In the genomic region with DNA sequence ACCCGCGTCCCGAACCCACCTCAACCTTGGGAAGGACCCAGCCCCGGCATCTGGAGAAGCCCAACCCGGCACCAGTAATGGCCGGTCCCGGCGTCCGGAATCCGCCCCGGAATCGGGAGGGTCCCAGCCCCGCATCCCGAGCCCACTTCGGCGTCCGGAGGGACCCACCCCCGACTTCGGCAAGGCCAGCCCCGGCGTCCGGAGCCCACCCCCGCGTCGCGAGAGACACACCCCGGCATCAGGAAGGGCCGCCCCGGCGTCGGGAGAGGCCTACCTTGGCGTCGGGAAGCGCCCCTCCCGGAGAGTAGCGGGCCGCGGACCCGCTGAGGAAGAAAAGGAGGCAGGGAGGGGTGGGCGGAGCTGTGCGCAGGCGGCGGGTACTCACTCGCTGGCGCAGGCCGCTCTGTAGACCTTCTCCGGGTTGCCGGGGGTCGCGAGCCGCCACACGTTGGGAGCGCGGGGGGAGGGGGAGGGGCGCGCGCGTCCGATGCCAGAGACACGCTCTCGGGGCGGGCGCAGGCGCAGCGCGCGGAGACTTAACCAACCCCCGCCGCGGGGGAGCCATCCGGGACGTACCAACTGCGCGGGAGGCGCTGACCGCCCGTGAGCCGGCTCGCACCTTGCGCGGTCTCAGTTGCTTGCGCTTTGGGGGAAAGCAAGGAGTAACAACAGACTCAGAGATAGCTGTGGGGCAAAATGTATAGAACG, we compare ENCODE assay signal across 1 cellular context.
A peak's percentile ranks its signal among the peaks of the same experiment; 100 is the strongest.
TF ChIP-seq lines count a peak whose summit lies in the region.

A gene (minus strand): TSS at position 515 of the 708 bp plus-strand sequence. CDS start 24,164 bp downstream, outside the sequence.

TF ChIP-seq in HepG2, 621 proteins besides CTCF, POLR2A, EP300 and RAD21 (continued from another document and continues in another):
- no peak for TF ChIP-seq NPAS2 (CRISPR knock-in tag; IDR thresholded peaks at IDR 0.05; ENCODE audit: borderline replicate concordance)
- peak; percentile 39; the same call in 1 of the 2 replicates for TF ChIP-seq RCOR2 (CRISPR knock-in tag; IDR thresholded peaks at IDR 0.05)
- TF ChIP-seq ZNF335 (CRISPR knock-in tag; IDR thresholded peaks at IDR 0.05), result no peak; the same call in 1 of the 2 replicates
- TF ChIP-seq, protein P1, sequence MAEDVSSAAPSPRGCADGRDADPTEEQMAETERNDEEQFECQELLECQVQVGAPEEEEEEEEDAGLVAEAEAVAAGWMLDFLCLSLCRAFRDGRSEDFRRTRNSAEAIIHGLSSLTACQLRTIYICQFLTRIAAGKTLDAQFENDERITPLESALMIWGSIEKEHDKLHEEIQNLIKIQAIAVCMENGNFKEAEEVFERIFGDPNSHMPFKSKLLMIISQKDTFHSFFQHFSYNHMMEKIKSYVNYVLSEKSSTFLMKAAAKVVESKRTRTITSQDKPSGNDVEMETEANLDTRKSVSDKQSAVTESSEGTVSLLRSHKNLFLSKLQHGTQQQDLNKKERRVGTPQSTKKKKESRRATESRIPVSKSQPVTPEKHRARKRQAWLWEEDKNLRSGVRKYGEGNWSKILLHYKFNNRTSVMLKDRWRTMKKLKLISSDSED (CRISPR knock-in tag; IDR thresholded peaks at IDR 0.05), result no peak
- TF ChIP-seq MTA3 (CRISPR knock-in tag; IDR thresholded peaks at IDR 0.05), result no peak
- TF ChIP-seq, protein P2, sequence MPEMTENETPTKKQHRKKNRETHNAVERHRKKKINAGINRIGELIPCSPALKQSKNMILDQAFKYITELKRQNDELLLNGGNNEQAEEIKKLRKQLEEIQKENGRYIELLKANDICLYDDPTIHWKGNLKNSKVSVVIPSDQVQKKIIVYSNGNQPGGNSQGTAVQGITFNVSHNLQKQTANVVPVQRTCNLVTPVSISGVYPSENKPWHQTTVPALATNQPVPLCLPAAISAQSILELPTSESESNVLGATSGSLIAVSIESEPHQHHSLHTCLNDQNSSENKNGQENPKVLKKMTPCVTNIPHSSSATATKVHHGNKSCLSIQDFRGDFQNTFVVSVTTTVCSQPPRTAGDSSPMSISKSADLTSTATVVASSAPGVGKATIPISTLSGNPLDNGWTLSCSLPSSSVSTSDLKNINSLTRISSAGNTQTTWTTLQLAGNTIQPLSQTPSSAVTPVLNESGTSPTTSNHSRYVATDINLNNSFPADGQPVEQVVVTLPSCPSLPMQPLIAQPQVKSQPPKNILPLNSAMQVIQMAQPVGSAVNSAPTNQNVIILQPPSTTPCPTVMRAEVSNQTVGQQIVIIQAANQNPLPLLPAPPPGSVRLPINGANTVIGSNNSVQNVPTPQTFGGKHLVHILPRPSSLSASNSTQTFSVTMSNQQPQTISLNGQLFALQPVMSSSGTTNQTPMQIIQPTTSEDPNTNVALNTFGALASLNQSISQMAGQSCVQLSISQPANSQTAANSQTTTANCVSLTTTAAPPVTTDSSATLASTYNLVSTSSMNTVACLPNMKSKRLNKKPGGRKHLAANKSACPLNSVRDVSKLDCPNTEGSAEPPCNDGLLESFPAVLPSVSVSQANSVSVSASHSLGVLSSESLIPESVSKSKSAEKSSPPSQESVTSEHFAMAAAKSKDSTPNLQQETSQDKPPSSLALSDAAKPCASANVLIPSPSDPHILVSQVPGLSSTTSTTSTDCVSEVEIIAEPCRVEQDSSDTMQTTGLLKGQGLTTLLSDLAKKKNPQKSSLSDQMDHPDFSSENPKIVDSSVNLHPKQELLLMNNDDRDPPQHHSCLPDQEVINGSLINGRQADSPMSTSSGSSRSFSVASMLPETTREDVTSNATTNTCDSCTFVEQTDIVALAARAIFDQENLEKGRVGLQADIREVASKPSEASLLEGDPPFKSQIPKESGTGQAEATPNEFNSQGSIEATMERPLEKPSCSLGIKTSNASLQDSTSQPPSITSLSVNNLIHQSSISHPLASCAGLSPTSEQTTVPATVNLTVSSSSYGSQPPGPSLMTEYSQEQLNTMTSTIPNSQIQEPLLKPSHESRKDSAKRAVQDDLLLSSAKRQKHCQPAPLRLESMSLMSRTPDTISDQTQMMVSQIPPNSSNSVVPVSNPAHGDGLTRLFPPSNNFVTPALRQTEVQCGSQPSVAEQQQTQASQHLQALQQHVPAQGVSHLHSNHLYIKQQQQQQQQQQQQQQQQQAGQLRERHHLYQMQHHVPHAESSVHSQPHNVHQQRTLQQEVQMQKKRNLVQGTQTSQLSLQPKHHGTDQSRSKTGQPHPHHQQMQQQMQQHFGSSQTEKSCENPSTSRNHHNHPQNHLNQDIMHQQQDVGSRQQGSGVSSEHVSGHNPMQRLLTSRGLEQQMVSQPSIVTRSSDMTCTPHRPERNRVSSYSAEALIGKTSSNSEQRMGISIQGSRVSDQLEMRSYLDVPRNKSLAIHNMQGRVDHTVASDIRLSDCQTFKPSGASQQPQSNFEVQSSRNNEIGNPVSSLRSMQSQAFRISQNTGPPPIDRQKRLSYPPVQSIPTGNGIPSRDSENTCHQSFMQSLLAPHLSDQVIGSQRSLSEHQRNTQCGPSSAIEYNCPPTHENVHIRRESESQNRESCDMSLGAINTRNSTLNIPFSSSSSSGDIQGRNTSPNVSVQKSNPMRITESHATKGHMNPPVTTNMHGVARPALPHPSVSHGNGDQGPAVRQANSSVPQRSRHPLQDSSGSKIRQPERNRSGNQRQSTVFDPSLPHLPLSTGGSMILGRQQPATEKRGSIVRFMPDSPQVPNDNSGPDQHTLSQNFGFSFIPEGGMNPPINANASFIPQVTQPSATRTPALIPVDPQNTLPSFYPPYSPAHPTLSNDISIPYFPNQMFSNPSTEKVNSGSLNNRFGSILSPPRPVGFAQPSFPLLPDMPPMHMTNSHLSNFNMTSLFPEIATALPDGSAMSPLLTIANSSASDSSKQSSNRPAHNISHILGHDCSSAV (CRISPR knock-in tag; IDR thresholded peaks at IDR 0.05; ENCODE audit: borderline replicate concordance), result no peak
- TF ChIP-seq ZNF235 (CRISPR knock-in tag; IDR thresholded peaks at IDR 0.05; ENCODE audit: borderline replicate concordance), result 0 out of 2 replicates have a peak, but pooled peaks have one; percentile 50
- peak; percentile 76 for TF ChIP-seq XRCC5 (optimal IDR thresholded peaks at IDR 0.05; ENCODE audit: low read length)
- no peak; the same call in 1 of the 2 replicates for TF ChIP-seq NFYB (CRISPR knock-in tag; IDR thresholded peaks at IDR 0.05)
- TF ChIP-seq SP4 (CRISPR knock-in tag; IDR thresholded peaks at IDR 0.05), result peak; percentile 48
- TF ChIP-seq ZNF484 (CRISPR knock-in tag; IDR thresholded peaks at IDR 0.05; ENCODE audit: borderline replicate concordance, low read depth), result no peak
- TF ChIP-seq ZNF317 (CRISPR knock-in tag; IDR thresholded peaks at IDR 0.05), result peak; percentile 36; the same call in 1 of the 2 replicates
- TF ChIP-seq, protein P3, sequence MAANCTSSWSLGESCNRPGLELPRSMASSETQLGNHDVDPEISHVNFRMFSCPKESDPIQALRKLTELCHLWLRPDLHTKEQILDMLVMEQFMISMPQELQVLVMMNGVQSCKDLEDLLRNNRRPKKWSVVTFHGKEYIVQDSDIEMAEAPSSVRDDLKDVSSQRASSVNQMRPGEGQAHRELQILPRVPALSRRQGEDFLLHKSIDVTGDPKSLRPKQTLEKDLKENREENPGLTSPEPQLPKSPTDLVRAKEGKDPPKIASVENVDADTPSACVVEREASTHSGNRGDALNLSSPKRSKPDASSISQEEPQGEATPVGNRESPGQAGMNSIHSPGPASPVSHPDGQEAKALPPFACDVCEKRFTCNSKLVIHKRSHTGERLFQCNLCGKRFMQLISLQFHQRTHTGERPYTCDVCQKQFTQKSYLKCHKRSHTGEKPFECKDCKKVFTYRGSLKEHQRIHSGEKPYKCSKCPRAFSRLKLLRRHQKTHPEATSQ (CRISPR knock-in tag; IDR thresholded peaks at IDR 0.05; ENCODE audit: borderline replicate concordance), result no peak; the same call in none of the 2 replicates
- no peak for TF ChIP-seq KDM1A (CRISPR knock-in tag; IDR thresholded peaks at IDR 0.05)
- 0 out of 2 replicates have a peak, but pooled peaks have one; percentile 63 for TF ChIP-seq REL (CRISPR knock-in tag; conservative IDR thresholded peaks at IDR 0.05)
- peak; percentile 60; the same call in 1 of the 2 replicates for TF ChIP-seq MXD4 (CRISPR knock-in tag; IDR thresholded peaks at IDR 0.05)
- peak; percentile 21; the same call in 1 of the 2 replicates for TF ChIP-seq ISL2 (CRISPR knock-in tag; IDR thresholded peaks at IDR 0.05)
- 0 out of 2 replicates have a peak, but pooled peaks have one; percentile 28 for TF ChIP-seq XBP1 (CRISPR knock-in tag; IDR thresholded peaks at IDR 0.05)
- no peak for TF ChIP-seq ZNF619 (CRISPR knock-in tag; IDR thresholded peaks at IDR 0.05)
- TF ChIP-seq ESRRA (CRISPR knock-in tag; IDR thresholded peaks at IDR 0.05; ENCODE audit: low read depth), result peak; percentile 39; the same call in 1 of the 2 replicates
- peak; percentile 30; the same call in 1 of the 2 replicates for TF ChIP-seq PHF20 (CRISPR knock-in tag; IDR thresholded peaks at IDR 0.05)
- TF ChIP-seq ONECUT2 (CRISPR knock-in tag; IDR thresholded peaks at IDR 0.05), result no peak
- no peak for TF ChIP-seq ZBTB42 (CRISPR knock-in tag; IDR thresholded peaks at IDR 0.05)
- TF ChIP-seq AGO2 (optimal IDR thresholded peaks at IDR 0.05; ENCODE audit: low read depth, low read length), result peak; percentile 85
- TF ChIP-seq, protein P4, sequence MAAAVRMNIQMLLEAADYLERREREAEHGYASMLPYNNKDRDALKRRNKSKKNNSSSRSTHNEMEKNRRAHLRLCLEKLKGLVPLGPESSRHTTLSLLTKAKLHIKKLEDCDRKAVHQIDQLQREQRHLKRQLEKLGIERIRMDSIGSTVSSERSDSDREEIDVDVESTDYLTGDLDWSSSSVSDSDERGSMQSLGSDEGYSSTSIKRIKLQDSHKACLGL (CRISPR knock-in tag; IDR thresholded peaks at IDR 0.05), result no peak; the same call in 1 of the 2 replicates
- TF ChIP-seq, protein P5, sequence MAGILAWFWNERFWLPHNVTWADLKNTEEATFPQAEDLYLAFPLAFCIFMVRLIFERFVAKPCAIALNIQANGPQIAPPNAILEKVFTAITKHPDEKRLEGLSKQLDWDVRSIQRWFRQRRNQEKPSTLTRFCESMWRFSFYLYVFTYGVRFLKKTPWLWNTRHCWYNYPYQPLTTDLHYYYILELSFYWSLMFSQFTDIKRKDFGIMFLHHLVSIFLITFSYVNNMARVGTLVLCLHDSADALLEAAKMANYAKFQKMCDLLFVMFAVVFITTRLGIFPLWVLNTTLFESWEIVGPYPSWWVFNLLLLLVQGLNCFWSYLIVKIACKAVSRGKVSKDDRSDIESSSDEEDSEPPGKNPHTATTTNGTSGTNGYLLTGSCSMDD (CRISPR knock-in tag; IDR thresholded peaks at IDR 0.05), result no peak
- TF ChIP-seq, protein P6, sequence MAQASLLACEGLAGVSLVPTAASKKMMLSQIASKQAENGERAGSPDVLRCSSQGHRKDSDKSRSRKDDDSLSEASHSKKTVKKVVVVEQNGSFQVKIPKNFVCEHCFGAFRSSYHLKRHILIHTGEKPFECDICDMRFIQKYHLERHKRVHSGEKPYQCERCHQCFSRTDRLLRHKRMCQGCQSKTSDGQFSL (CRISPR knock-in tag; IDR thresholded peaks at IDR 0.05), result no peak; the same call in none of the 2 replicates
- TF ChIP-seq SALL2 (CRISPR knock-in tag; IDR thresholded peaks at IDR 0.05), result peak; percentile 41; the same call in 1 of the 2 replicates
- no peak for TF ChIP-seq ZFP1 (CRISPR knock-in tag; IDR thresholded peaks at IDR 0.05)
- TF ChIP-seq TBX3 (IDR thresholded peaks at IDR 0.05; ENCODE audit: borderline replicate concordance), result no peak; the same call in 1 of the 2 replicates
- TF ChIP-seq, protein P7, sequence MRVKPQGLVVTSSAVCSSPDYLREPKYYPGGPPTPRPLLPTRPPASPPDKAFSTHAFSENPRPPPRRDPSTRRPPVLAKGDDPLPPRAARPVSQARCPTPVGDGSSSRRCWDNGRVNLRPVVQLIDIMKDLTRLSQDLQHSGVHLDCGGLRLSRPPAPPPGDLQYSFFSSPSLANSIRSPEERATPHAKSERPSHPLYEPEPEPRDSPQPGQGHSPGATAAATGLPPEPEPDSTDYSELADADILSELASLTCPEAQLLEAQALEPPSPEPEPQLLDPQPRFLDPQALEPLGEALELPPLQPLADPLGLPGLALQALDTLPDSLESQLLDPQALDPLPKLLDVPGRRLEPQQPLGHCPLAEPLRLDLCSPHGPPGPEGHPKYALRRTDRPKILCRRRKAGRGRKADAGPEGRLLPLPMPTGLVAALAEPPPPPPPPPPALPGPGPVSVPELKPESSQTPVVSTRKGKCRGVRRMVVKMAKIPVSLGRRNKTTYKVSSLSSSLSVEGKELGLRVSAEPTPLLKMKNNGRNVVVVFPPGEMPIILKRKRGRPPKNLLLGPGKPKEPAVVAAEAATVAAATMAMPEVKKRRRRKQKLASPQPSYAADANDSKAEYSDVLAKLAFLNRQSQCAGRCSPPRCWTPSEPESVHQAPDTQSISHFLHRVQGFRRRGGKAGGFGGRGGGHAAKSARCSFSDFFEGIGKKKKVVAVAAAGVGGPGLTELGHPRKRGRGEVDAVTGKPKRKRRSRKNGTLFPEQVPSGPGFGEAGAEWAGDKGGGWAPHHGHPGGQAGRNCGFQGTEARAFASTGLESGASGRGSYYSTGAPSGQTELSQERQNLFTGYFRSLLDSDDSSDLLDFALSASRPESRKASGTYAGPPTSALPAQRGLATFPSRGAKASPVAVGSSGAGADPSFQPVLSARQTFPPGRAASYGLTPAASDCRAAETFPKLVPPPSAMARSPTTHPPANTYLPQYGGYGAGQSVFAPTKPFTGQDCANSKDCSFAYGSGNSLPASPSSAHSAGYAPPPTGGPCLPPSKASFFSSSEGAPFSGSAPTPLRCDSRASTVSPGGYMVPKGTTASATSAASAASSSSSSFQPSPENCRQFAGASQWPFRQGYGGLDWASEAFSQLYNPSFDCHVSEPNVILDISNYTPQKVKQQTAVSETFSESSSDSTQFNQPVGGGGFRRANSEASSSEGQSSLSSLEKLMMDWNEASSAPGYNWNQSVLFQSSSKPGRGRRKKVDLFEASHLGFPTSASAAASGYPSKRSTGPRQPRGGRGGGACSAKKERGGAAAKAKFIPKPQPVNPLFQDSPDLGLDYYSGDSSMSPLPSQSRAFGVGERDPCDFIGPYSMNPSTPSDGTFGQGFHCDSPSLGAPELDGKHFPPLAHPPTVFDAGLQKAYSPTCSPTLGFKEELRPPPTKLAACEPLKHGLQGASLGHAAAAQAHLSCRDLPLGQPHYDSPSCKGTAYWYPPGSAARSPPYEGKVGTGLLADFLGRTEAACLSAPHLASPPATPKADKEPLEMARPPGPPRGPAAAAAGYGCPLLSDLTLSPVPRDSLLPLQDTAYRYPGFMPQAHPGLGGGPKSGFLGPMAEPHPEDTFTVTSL (CRISPR knock-in tag; IDR thresholded peaks at IDR 0.05; ENCODE audit: borderline replicate concordance), result no peak
- peak; percentile 66 for TF ChIP-seq HDAC1 (CRISPR knock-in tag; IDR thresholded peaks at IDR 0.05)
- peak; percentile 98 for TF ChIP-seq BHLHE40 (IDR thresholded peaks at IDR 0.05; ENCODE audit: low read length)
- TF ChIP-seq, protein P8, sequence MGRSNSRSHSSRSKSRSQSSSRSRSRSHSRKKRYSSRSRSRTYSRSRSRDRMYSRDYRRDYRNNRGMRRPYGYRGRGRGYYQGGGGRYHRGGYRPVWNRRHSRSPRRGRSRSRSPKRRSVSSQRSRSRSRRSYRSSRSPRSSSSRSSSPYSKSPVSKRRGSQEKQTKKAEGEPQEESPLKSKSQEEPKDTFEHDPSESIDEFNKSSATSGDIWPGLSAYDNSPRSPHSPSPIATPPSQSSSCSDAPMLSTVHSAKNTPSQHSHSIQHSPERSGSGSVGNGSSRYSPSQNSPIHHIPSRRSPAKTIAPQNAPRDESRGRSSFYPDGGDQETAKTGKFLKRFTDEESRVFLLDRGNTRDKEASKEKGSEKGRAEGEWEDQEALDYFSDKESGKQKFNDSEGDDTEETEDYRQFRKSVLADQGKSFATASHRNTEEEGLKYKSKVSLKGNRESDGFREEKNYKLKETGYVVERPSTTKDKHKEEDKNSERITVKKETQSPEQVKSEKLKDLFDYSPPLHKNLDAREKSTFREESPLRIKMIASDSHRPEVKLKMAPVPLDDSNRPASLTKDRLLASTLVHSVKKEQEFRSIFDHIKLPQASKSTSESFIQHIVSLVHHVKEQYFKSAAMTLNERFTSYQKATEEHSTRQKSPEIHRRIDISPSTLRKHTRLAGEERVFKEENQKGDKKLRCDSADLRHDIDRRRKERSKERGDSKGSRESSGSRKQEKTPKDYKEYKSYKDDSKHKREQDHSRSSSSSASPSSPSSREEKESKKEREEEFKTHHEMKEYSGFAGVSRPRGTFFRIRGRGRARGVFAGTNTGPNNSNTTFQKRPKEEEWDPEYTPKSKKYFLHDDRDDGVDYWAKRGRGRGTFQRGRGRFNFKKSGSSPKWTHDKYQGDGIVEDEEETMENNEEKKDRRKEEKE (IDR thresholded peaks at IDR 0.05), result no peak
